Comparison of ENCODE assay signal across 16 cellular contexts in the genomic region with DNA sequence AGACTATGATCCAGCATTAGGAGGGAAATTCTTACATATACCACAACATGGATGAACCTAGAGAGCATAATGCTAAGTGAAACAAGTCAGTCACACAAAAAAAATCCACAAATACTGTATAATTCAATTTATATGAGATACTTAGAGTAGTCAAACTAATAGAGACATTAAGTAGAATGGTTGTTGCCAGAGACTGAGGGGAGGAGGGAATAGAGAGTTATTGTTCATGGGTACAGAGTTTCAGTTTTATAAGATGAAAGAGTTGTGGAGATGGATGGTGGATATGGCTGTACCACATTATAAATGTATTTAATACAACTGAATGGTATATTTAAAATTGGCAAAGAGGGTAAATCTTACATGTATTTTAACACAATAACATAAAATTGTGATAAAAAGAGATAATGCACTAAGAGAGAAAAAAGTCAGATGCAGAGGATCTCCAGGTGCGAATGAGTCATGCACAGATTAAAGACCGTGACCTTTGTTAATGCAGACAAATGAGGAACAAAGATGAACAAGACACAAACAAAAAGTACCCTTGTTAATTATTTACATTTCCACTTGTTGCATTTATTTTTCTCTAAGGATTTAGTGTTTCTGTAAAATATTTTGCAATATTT.
A peak's percentile ranks its signal among the peaks of the same experiment; 100 is the strongest.
DNase-seq lines count a peak whose midpoint lies in the region; ATAC-seq, FAIRE-seq and TF ChIP-seq lines count a peak whose summit lies in the region.
"Had no signal": no experiment of that assay in that cellular context is flagged by ENCODE, and none has a peak within 500 bp of the region (broad histone marks: within the 10 kb centered on the region; RNA-seq: fewer than 3 reads in every experiment).

No MANE protein-coding gene starts in this region.

- DNase-seq in GM13977 (ENCODE audit: low spot score) (peak; percentile 74), NCI-H226 (no peak), gastrocnemius medialis (no peak), RCC 7860 (ENCODE audit: low spot score) (no peak), immature natural killer cell (no peak)
- DNase-seq: activated T-cell treated with anti-CD3 and anti-CD28 coated beads, Interleukin-2, amount 50 U/mL, for 4 hours; effector CD8-positive, alpha-beta T cell; head of caudate nucleus; left ventricle myocardium inferior; NCI-H1048; NCI-H510A; SIG-M5; WERI-Rb-1 had no signal

- peaks cover 2 to 14% (median 5%) of the 10 kb centered on the region in 6 donors for H3K9me3 Mint-ChIP-seq in immature natural killer cell
- H3K9me3 Mint-ChIP-seq: activated T-cell treated with anti-CD3 and anti-CD28 coated beads, Interleukin-2, amount 50 U/mL, for 4 hours had no signal

- H3K27me3 Mint-ChIP-seq in immature natural killer cell (ENCODE audit: low read depth in 3 of 3) = peaks cover 0 to 4% (median 0%) of the 10 kb centered on the region in 3 donors

- no peak overlapping the region for H3K4me3 Mint-ChIP-seq in immature natural killer cell
- H3K4me3 Mint-ChIP-seq: activated T-cell treated with anti-CD3 and anti-CD28 coated beads, Interleukin-2, amount 50 U/mL, for 4 hours had no signal

- no peak for FAIRE-seq in RCC 7860 (lab: Jason Lieb, UNC)

- no peaks in the 10 kb centered on the region for H3K9me3 ChIP-seq in gastrocnemius medialis

- H3K27ac Mint-ChIP-seq in immature natural killer cell = no peak overlapping the region

- TF ChIP-seq CTCF in GM13977 (IDR thresholded peaks at IDR 0.05; ENCODE audit: extremely low read depth, insufficient read depth, missing control alignments) (no peak), gastrocnemius medialis (IDR thresholded peaks at IDR 0.05 in 4 of 5, conservative IDR thresholded peaks at IDR 0.05 in 1 of 5) (no peak)

- no peak overlapping the region for H3K4me3 ChIP-seq in gastrocnemius medialis
- H3K4me3 ChIP-seq: left ventricle myocardium inferior had no signal

- in situ Hi-C loops in GM13977 (cut with MboI; ENCODE audit: low pct_unique_long_range_greater_than_20kb, low sequenced_read_pairs, unreplicated experiment) = no loop called here
- in situ Hi-C loops in gastrocnemius medialis (cut with MboI; ENCODE audit: low sequenced_read_pairs in 4 of 4) = no loop called here

- intact Hi-C loops in gastrocnemius medialis (cut with DNase I; ENCODE audit: low total_unique reads) = no loop called here

- H3K4me1 Mint-ChIP-seq in immature natural killer cell = no peaks in the 10 kb centered on the region

- no peaks in the 10 kb centered on the region for H3K36me3 Mint-ChIP-seq in immature natural killer cell

- no peak overlapping the region for H3K27ac ChIP-seq in gastrocnemius medialis
- H3K27ac ChIP-seq: left ventricle myocardium inferior, WERI-Rb-1 had no signal

- no peak for TF ChIP-seq POLR2A in gastrocnemius medialis (IDR thresholded peaks at IDR 0.05)

- no peaks in the 10 kb centered on the region for H3K27me3 ChIP-seq in gastrocnemius medialis

- H3K36me3 ChIP-seq in gastrocnemius medialis = no peaks in the 10 kb centered on the region
- H3K36me3 ChIP-seq: left ventricle myocardium inferior, WERI-Rb-1 had no signal

- no peaks in the 10 kb centered on the region for H3K4me1 ChIP-seq in gastrocnemius medialis
- H3K4me1 ChIP-seq: left ventricle myocardium inferior had no signal

- ATAC-seq in GM19455 (IDR thresholded peaks at IDR 0.05; ENCODE audit: unreplicated experiment) = peak; percentile 61
- peak; percentile 94 for ATAC-seq in HG02763 (IDR thresholded peaks at IDR 0.05; ENCODE audit: unreplicated experiment)
- peak; percentile 94 for ATAC-seq in HG03432 (IDR thresholded peaks at IDR 0.05; ENCODE audit: unreplicated experiment)
- no peak for ATAC-seq in gastrocnemius medialis
- ATAC-seq: activated T-cell treated with anti-CD3 and anti-CD28 coated beads, Interleukin-2, amount 50 U/mL, for 4 hours had no signal

Comparison
In these comparisons a context has a peak if more than half of its experiments do, and no peak if none do; other contexts are left out.
1. ATAC-seq: peak in GM19455 (single experiment), HG02763 (single experiment) and HG03432 (single experiment); none in gastrocnemius medialis (0 of 2).